In the genomic region with DNA sequence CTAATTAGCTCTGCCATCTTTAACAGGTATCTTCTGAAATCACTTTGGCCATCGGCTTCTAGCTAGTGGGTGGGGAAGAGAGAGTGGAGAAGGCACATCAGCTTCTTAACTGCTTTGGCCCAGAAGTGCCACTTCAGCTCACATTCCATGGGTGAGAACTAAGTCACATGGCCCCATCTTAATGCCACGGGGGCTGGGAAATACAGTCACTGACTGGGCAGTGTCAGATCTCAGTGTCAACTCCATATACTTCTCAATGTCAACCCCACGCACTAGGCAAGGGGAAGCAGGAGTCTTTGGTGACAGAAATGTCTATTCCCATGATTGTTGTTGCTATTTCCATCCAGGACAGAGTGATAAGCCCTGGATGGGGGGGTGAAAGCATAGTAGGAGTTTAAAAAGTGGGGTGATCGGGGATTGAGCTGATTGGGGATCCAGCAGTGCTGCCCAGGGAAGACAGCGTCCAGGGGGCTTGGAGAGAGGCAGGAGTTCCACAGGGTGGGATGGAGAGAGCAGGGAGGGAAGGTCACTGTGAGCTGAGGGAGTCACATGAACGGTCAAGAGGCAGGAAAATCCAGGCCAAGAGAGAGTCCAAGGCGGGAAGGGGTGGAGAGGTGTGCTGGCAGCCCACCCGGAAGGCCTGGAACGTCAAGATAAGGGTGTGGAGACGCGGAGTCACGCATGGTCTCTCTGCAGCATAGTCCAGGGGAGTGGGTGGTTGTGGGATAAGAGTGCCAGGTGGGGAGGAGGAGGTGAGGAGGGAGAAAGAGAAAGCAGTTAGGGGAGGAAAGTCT, we compare ENCODE assay signal across 9 cellular contexts. TPM values are rescaled to one million over a fixed set of nuclear protein-coding genes. Genes with fewer than 3 reads are reported as not detected.
DNase-seq lines count a peak whose midpoint lies in the region; ATAC-seq, FAIRE-seq and TF ChIP-seq lines count a peak whose summit lies in the region.
"Had no signal": no experiment of that assay in that cellular context is flagged by ENCODE, and none has a peak within 500 bp of the region (broad histone marks: within the 10 kb centered on the region; RNA-seq: fewer than 3 reads in every experiment).

No MANE protein-coding gene starts in this region.

- peak overlapping the region; percentile 78 for H3K27ac ChIP-seq in K562 (ENCODE audit: extremely low read depth, low read depth, low read length)
- H3K27ac ChIP-seq in HepG2 (ENCODE audit: extremely low read length, insufficient read depth, low read length) = no peak overlapping the region

- peaks cover 0 to 4% of the 10 kb centered on the region in 2 donors for H3K36me3 Mint-ChIP-seq in stimulated activated naive B cell treated with anti-CD40 and anti-IgM and Interleukin-4, amounts not matched to agents 10 μg/mL and 1 μg/mL and 100 μg/mL, for 72 hours

- in situ Hi-C loops in K562 (cut with MboI) (loop anchor here (5.0 kb wide), 1 partner anchor 174 kb away; a partner anchor contains a TSS), HepG2 (cut with HindIII; ENCODE audit: extremely low pct_ligation_motif_present, low pct_unique_long_range_greater_than_20kb) (no loop called here)

- intact Hi-C loops in K562 (cut with micrococcal nuclease) = loop anchor here (2.0 to 10.0 kb wide), 2 partner anchors 25 to 231 kb away; a partner anchor contains a TSS
- intact Hi-C loops in HepG2 (cut with micrococcal nuclease; ENCODE audit: unreplicated experiment) = no loop called here

- no peaks in the 10 kb centered on the region for H3K27me3 Mint-ChIP-seq in stimulated activated naive B cell treated with anti-CD40 and anti-IgM and Interleukin-4, amounts not matched to agents 10 μg/mL and 1 μg/mL and 100 μg/mL, for 72 hours

- peak overlapping the region; percentile 56 to 86; a peak in 3 of 4 replicates for H3K9ac ChIP-seq in K562 (ENCODE audit: insufficient read depth in 1 of 2, low read depth in 2 of 2, low read length in 2 of 2)
- no peak overlapping the region for H3K9ac ChIP-seq in HepG2 (ENCODE audit: insufficient read depth, low read depth, low read length)

- 12% methylated on average over 12 of the region's 12 CpGs for WGBS in K562 (ENCODE audit: insufficient coverage, low coverage, missing lambda C conversion rate)
- WGBS in HepG2 (ENCODE audit: low lambda C conversion rate) = 66% methylated on average over 12 of the region's 12 CpGs

- no peak for TF ChIP-seq RAD21 in K562 (CRISPR knock-in tag; conservative IDR thresholded peaks at IDR 0.05 in 1 of 2, IDR thresholded peaks at IDR 0.05 in 1 of 2)
- TF ChIP-seq RAD21 in HepG2 (CRISPR knock-in tag; IDR thresholded peaks at IDR 0.05) = no peak

- TF ChIP-seq EP300 in K562 (IDR thresholded peaks at IDR 0.05; ENCODE audit: low read length) (peak; percentile 87), HepG2 (IDR thresholded peaks at IDR 0.05; ENCODE audit: low read depth in 2 of 2, low read length in 2 of 2) (no peak), HepG2 (CRISPR knock-in tag; IDR thresholded peaks at IDR 0.05; ENCODE audit: borderline replicate concordance) (no peak)

- peak overlapping the region in 1 of 2 donors; percentile 7 for H3K4me3 Mint-ChIP-seq in stimulated activated naive B cell treated with anti-CD40 and anti-IgM and Interleukin-4, amounts not matched to agents 10 μg/mL and 1 μg/mL and 100 μg/mL, for 72 hours

- H3K9me1 ChIP-seq in K562 (ENCODE audit: control insufficient read depth, insufficient read depth, low read length) = peaks cover 2% of the 10 kb centered on the region

- POLR2A ChIA-PET in K562 (lab: Yijun Ruan, JAX) (interaction anchor here (0.6 to 1.4 kb wide), 10 partner anchors 11 to 502 kb away, joined by 3 to 6 read pairs (median 4); no protein-coding TSS in a partner anchor), HepG2 (lab: Yijun Ruan, JAX) (interaction anchor here (9.4 to 11.0 kb wide), 2 partner anchors 12 to 17 kb away, joined by 106 to 116 read pairs; no protein-coding TSS in a partner anchor)

- TF ChIP-seq CTCF in K562 (IDR thresholded peaks at IDR 0.05 in 2 of 3, conservative IDR thresholded peaks at IDR 0.05 in 1 of 3; ENCODE audit: insufficient read depth in 2 of 3, low read depth in 1 of 3, low read length in 3 of 3) = no peak
- TF ChIP-seq CTCF in HepG2 (CRISPR knock-in tag; IDR thresholded peaks at IDR 0.05) = no peak

- BruUV-seq in K562 (replicated peaks; lab: Mats Ljungman, UMichigan) (no TSS peak), HepG2 (replicated peaks; lab: Mats Ljungman, UMichigan) (no TSS peak)

- H4K20me1 ChIP-seq in K562 (replicated peaks; ENCODE audit: control insufficient read depth, insufficient read depth, low read length) = no peaks in the 10 kb centered on the region
- H4K20me1 ChIP-seq in HepG2 (ENCODE audit: insufficient read depth, low read length) = no peaks in the 10 kb centered on the region

- H3K9me3 ChIP-seq in K562 (replicated peaks; ENCODE audit: control insufficient read depth, insufficient read depth, low read depth, low read length) = no peaks in the 10 kb centered on the region; the same call in 1 of the 2 replicates
- no peaks in the 10 kb centered on the region for H3K9me3 ChIP-seq in HepG2 (ENCODE audit: low read length)

- FAIRE-seq in K562 (lab: Jason Lieb, UNC) (peak; percentile 90), HepG2 (lab: Jason Lieb, UNC) (no peak)

- CTCF ChIA-PET in K562 (lab: Yijun Ruan, JAX; ENCODE audit: low intra/inter-chr PET ratio) (interaction anchor here (0.7 kb wide), 1 partner anchor 14 kb away, joined by 3 read pairs; no protein-coding TSS in a partner anchor), HepG2 (lab: Yijun Ruan, JAX; ENCODE audit: low intra/inter-chr PET ratio, low total read pairs) (no interaction called here)

- no peaks in the 10 kb centered on the region for H3K9me3 Mint-ChIP-seq in stimulated activated naive B cell treated with anti-CD40 and anti-IgM and Interleukin-4, amounts not matched to agents 10 μg/mL and 1 μg/mL and 100 μg/mL, for 72 hours

- H3K4me2 ChIP-seq in K562 (ENCODE audit: insufficient read depth, low read length) (peak overlapping the region; percentile 74), HepG2 (ENCODE audit: low read depth, low read length) (peak overlapping the region; percentile 13; the same call in 1 of the 2 replicates)

- peaks cover 26 to 52% of the 10 kb centered on the region in 2 experiments for H3K4me1 ChIP-seq in K562 (replicated peaks in 1 of 2; ENCODE audit: control insufficient read depth in 2 of 2, insufficient read depth in 2 of 2, low read length in 2 of 2)
- H3K4me1 ChIP-seq in HepG2 (ENCODE audit: insufficient read depth, low read length) = peaks cover 74% of the 10 kb centered on the region

- H3K4me3 ChIP-seq in K562 = no peak overlapping the region
- H3K4me3 ChIP-seq in HepG2 (replicated peaks in 1 of 3; ENCODE audit: insufficient read depth in 1 of 3, low read depth in 2 of 3, low read length in 3 of 3) = no peak overlapping the region

- H3K27me3 ChIP-seq in K562 (ENCODE audit: control insufficient read depth in 2 of 2, insufficient read depth in 2 of 2, low read length in 2 of 2) (no peaks in the 10 kb centered on the region), HepG2 (ENCODE audit: control insufficient read depth in 1 of 2, insufficient read depth in 2 of 2, low read length in 2 of 2) (no peaks in the 10 kb centered on the region)

- H2AFZ ChIP-seq in K562 (ENCODE audit: low read depth, low read length) (peak overlapping the region; percentile 86), HepG2 (ENCODE audit: low read length) (no peak overlapping the region)

- H3K27ac Mint-ChIP-seq in stimulated activated naive B cell treated with anti-CD40 and anti-IgM and Interleukin-4, amounts not matched to agents 10 μg/mL and 1 μg/mL and 100 μg/mL, for 72 hours = peak overlapping the region; percentile 86

- DNase-seq in NCI-H187 (lab: John Stamatoyannopoulos, UW) = peak; percentile 42 to 60
- peak; percentile 86 to 94 (median 88) for DNase-seq in K562 (ENCODE audit: extremely low read depth in 1 of 4, low spot score in 3 of 4)
- DNase-seq in HepG2 (ENCODE audit: low spot score) = no peak
- no peak for DNase-seq in stimulated activated naive B cell treated with anti-CD40 and anti-IgM and Interleukin-4, amounts not matched to agents 10 μg/mL and 1 μg/mL and 100 μg/mL, for 72 hours
- DNase-seq in stimulated activated CD4-positive, alpha-beta T cell treated with anti-CD3 and anti-CD28 coated beads, Interleukin-4, amount 100 ng/mL, for 24 hours = no peak
- no peak for DNase-seq in iPS-NIHi7 (ENCODE audit: extremely low spot score)
- no peak for DNase-seq in HuH-7 (ENCODE audit: low spot score)
- DNase-seq in HK-2 (ENCODE audit: unreplicated experiment) = no peak

- H3K36me3 ChIP-seq in K562 (ENCODE audit: control insufficient read depth, insufficient read depth, low read length) (no peaks in the 10 kb centered on the region), HepG2 (replicated peaks in 1 of 2; ENCODE audit: control insufficient read depth in 1 of 2, insufficient read depth in 2 of 2, low read length in 2 of 2) (no peaks in the 10 kb centered on the region)

- TF ChIP-seq POLR2A in K562 (conservative IDR thresholded peaks at IDR 0.05) (no peak), HepG2 (IDR thresholded peaks at IDR 0.05; ENCODE audit: insufficient read depth in 1 of 2, low read depth in 2 of 2, low read length in 2 of 2) (no peak)

- H3K79me2 ChIP-seq in K562 (ENCODE audit: control insufficient read depth, insufficient read depth, low read length) (no peaks in the 10 kb centered on the region), HepG2 (ENCODE audit: insufficient read depth, low read length) (no peaks in the 10 kb centered on the region)

- ATAC-seq in K562 (peak; percentile 80), HepG2 (no peak)
- ATAC-seq in stimulated activated naive B cell treated with anti-CD40 and anti-IgM and Interleukin-4, amounts not matched to agents 10 μg/mL and 1 μg/mL and 100 μg/mL, for 72 hours (replicated peaks) = no peak

- H3K4me1 Mint-ChIP-seq in stimulated activated naive B cell treated with anti-CD40 and anti-IgM and Interleukin-4, amounts not matched to agents 10 μg/mL and 1 μg/mL and 100 μg/mL, for 72 hours = peaks cover 67 to 99% of the 10 kb centered on the region in 2 donors

RNA-seq across cellular contexts. Expression of a gene that starts 29.2 kb away (rescaled TPM):
- 0.62 and 2.8 TPM in 2 replicates for total RNA-seq in K562 (2011; cell fraction: chromatin; rRNA removed; ENCODE audit: low replicate concordance)
- total RNA-seq in K562 (2011; cell fraction: nucleolus; rRNA removed) = 1.6 and 2.2 TPM in 2 replicates
- total RNA-seq in K562 (2011; cell fraction: nucleoplasm; rRNA removed) = 1.1 and 1.2 TPM in 2 replicates
- total RNA-seq in K562 (2014; rRNA removed) (0.14 and 0.33 TPM in 2 replicates), K562 (2014; rRNA removed; fragmentation: Illumina TruSeq; extraction: Trizol) (0.13 and 0.22 TPM in 2 replicates), K562 (2015; rRNA removed; fragmentation: Illumina TruSeq; extraction: Trizol) (0.30 and 0.51 TPM in 2 replicates), K562 (2021) (1.1 and 1.3 TPM in 2 replicates), HepG2 (2016; rRNA removed; fragmentation: Illumina TruSeq; extraction: Trizol) (0.04 TPM in 1 of 2 replicates, not detected in the other)
- polyA plus RNA-seq in K562 (2011; rRNA removed) (0.46 and 1.4 TPM in 2 replicates), K562 (2014; fragmentation: Illumina TruSeq; extraction: Trizol) (0.48 and 0.73 TPM in 2 replicates), K562 (2014; fragmentation: Nextera tagmentation; extraction: Ambion mirVana) (1 to 10 TPM in 1 of 2 experiments, under 1 TPM in 1; 0.58 to 1.0 TPM), K562 (2014; rRNA removed) (0.32 and 0.56 TPM in 2 replicates), HepG2 (2011; rRNA removed) (0.53 and 0.55 TPM in 2 replicates)
- polyA plus RNA-seq in K562 (2011; cell fraction: cytosol; rRNA removed) = 0.83 and 6.2 TPM in 2 replicates
- 0.28 and 2.5 TPM in 2 replicates for polyA plus RNA-seq in K562 (2011; cell fraction: nucleus; rRNA removed)
- polyA plus RNA-seq in K562 (2012) = 0.48 and 2.1 TPM in 2 replicates
- 1.1 and 4.7 TPM in 2 replicates for polyA minus RNA-seq in K562 (2011; rRNA and poly(A)+ RNA removed)
- polyA minus RNA-seq in K562 (2011; cell fraction: cytosol; rRNA and poly(A)+ RNA removed) = 1.3 TPM in 1 of 2 replicates, not detected in the other
- 0.67 and 1.5 TPM in 2 replicates for polyA minus RNA-seq in K562 (2011; cell fraction: nucleus; rRNA and poly(A)+ RNA removed)
- not detected in 2 replicates for total RNA-seq in HepG2 (2016; cell fraction: cytosol; rRNA removed; fragmentation: Illumina TruSeq; extraction: Trizol; ENCODE audit: low read depth)
- total RNA-seq in HepG2 (2016; cell fraction: insoluble cytoplasmic fraction; rRNA removed; fragmentation: Illumina TruSeq; extraction: Trizol) = 0.09 TPM in 1 of 2 replicates, not detected in the other
- total RNA-seq in HepG2 (2016; cell fraction: membrane; rRNA removed; fragmentation: Illumina TruSeq; extraction: Trizol) = not detected in 2 replicates
- not detected in 2 replicates for total RNA-seq in HepG2 (2016; cell fraction: nucleus; rRNA removed; fragmentation: Illumina TruSeq; extraction: Trizol)
- 0.59 and 0.70 TPM in 2 replicates for polyA plus RNA-seq in HepG2 (2011; cell fraction: cytosol; rRNA removed)
- 0.31 and 1.1 TPM in 2 replicates for polyA plus RNA-seq in HepG2 (2011; cell fraction: nucleus; rRNA removed)
- polyA plus RNA-seq in HepG2 (2012) = 1.1 and 1.5 TPM in 2 replicates
- polyA plus RNA-seq in HepG2 (2016; cell fraction: cytosol; fragmentation: Illumina TruSeq; extraction: Trizol; ENCODE audit: low read depth) = not detected in 2 replicates
- not detected in 2 replicates for polyA plus RNA-seq in HepG2 (2016; cell fraction: insoluble cytoplasmic fraction; fragmentation: Illumina TruSeq; extraction: Trizol; ENCODE audit: low read depth)
- polyA plus RNA-seq in HepG2 (2016; cell fraction: membrane; fragmentation: Illumina TruSeq; extraction: Trizol; ENCODE audit: low read depth) = not detected in 2 replicates
- polyA plus RNA-seq in HepG2 (2016; cell fraction: nucleus; fragmentation: Illumina TruSeq; extraction: Trizol; ENCODE audit: insufficient read depth, low read depth) = not detected in 2 replicates
- 1.4 and 3.5 TPM in 2 replicates for polyA minus RNA-seq in HepG2 (2011; rRNA and poly(A)+ RNA removed; ENCODE audit: low replicate concordance)
- 0.40 TPM in 1 of 2 replicates, not detected in the other for polyA minus RNA-seq in HepG2 (2011; cell fraction: cytosol; rRNA and poly(A)+ RNA removed)
- polyA minus RNA-seq in HepG2 (2011; cell fraction: nucleus; rRNA and poly(A)+ RNA removed) = 0.37 TPM in 1 of 2 replicates, not detected in the other
- total RNA-seq: H4 had no signal

RNA-seq across cellular contexts. Expression of a gene that starts 34.7 kb away (rescaled TPM):
- total RNA-seq in K562 (2011; cell fraction: chromatin; rRNA removed; ENCODE audit: low replicate concordance) = 2.1 and 5.8 TPM in 2 replicates
- 1.4 and 1.7 TPM in 2 replicates for total RNA-seq in K562 (2011; cell fraction: nucleolus; rRNA removed)
- total RNA-seq in K562 (2011; cell fraction: nucleoplasm; rRNA removed) = 2.7 and 2.8 TPM in 2 replicates
- total RNA-seq in K562 (2014; rRNA removed) (0.18 and 0.24 TPM in 2 replicates), K562 (2014; rRNA removed; fragmentation: Illumina TruSeq; extraction: Trizol) (0.06 and 0.11 TPM in 2 replicates), K562 (2015; rRNA removed; fragmentation: Illumina TruSeq; extraction: Trizol) (not detected in 2 replicates), K562 (2021) (0.73 and 0.78 TPM in 2 replicates), HepG2 (2016; rRNA removed; fragmentation: Illumina TruSeq; extraction: Trizol) (0.58 TPM in 2 replicates)
- polyA plus RNA-seq in K562 (2011; rRNA removed) (0.15 and 0.53 TPM in 2 replicates), K562 (2014; fragmentation: Illumina TruSeq; extraction: Trizol) (0.54 and 0.61 TPM in 2 replicates), K562 (2014; fragmentation: Nextera tagmentation; extraction: Ambion mirVana) (under 1 TPM; 0.04 to 0.07 TPM), K562 (2014; rRNA removed) (0.29 and 0.40 TPM in 2 replicates), HepG2 (2011; rRNA removed) (1.7 and 2.1 TPM in 2 replicates)
- polyA plus RNA-seq in K562 (2011; cell fraction: cytosol; rRNA removed) = 0.09 and 0.89 TPM in 2 replicates
- polyA plus RNA-seq in K562 (2011; cell fraction: nucleus; rRNA removed) = 0.38 and 4.1 TPM in 2 replicates
- 0.49 and 1.4 TPM in 2 replicates for polyA plus RNA-seq in K562 (2012)
- 1.1 TPM in 1 of 2 replicates, not detected in the other for polyA minus RNA-seq in K562 (2011; rRNA and poly(A)+ RNA removed)
- polyA minus RNA-seq in K562 (2011; cell fraction: cytosol; rRNA and poly(A)+ RNA removed) = 1.1 TPM in 1 of 2 replicates, not detected in the other
- polyA minus RNA-seq in K562 (2011; cell fraction: nucleus; rRNA and poly(A)+ RNA removed) = 0.22 and 2.7 TPM in 2 replicates
- total RNA-seq in HepG2 (2016; cell fraction: cytosol; rRNA removed; fragmentation: Illumina TruSeq; extraction: Trizol; ENCODE audit: low read depth) = 0.18 and 0.20 TPM in 2 replicates
- 0.32 and 0.51 TPM in 2 replicates for total RNA-seq in HepG2 (2016; cell fraction: insoluble cytoplasmic fraction; rRNA removed; fragmentation: Illumina TruSeq; extraction: Trizol)
- 0.31 and 0.38 TPM in 2 replicates for total RNA-seq in HepG2 (2016; cell fraction: membrane; rRNA removed; fragmentation: Illumina TruSeq; extraction: Trizol)
- total RNA-seq in HepG2 (2016; cell fraction: nucleus; rRNA removed; fragmentation: Illumina TruSeq; extraction: Trizol) = 0.37 and 1.3 TPM in 2 replicates
- 0.69 and 1.3 TPM in 2 replicates for polyA plus RNA-seq in HepG2 (2011; cell fraction: cytosol; rRNA removed)
- polyA plus RNA-seq in HepG2 (2011; cell fraction: nucleus; rRNA removed) = 7.1 and 10.8 TPM in 2 replicates
- 0.37 and 0.42 TPM in 2 replicates for polyA plus RNA-seq in HepG2 (2012)
- polyA plus RNA-seq in HepG2 (2016; cell fraction: cytosol; fragmentation: Illumina TruSeq; extraction: Trizol; ENCODE audit: low read depth) = 0.20 and 0.22 TPM in 2 replicates
- 1.3 and 2.3 TPM in 2 replicates for polyA plus RNA-seq in HepG2 (2016; cell fraction: insoluble cytoplasmic fraction; fragmentation: Illumina TruSeq; extraction: Trizol; ENCODE audit: low read depth)
- 0.34 and 0.72 TPM in 2 replicates for polyA plus RNA-seq in HepG2 (2016; cell fraction: membrane; fragmentation: Illumina TruSeq; extraction: Trizol; ENCODE audit: low read depth)
- 4.4 and 6.8 TPM in 2 replicates for polyA plus RNA-seq in HepG2 (2016; cell fraction: nucleus; fragmentation: Illumina TruSeq; extraction: Trizol; ENCODE audit: insufficient read depth, low read depth)
- 7.4 and 24.1 TPM in 2 replicates for polyA minus RNA-seq in HepG2 (2011; rRNA and poly(A)+ RNA removed; ENCODE audit: low replicate concordance)
- 2.6 and 3.7 TPM in 2 replicates for polyA minus RNA-seq in HepG2 (2011; cell fraction: cytosol; rRNA and poly(A)+ RNA removed)
- polyA minus RNA-seq in HepG2 (2011; cell fraction: nucleus; rRNA and poly(A)+ RNA removed) = 4.0 and 6.1 TPM in 2 replicates
- total RNA-seq: H4 had no signal

Comparison
In these comparisons a context has a peak if more than half of its experiments do, and no peak if none do; other contexts are left out.
1. DNase-seq: peak in NCI-H187 (2 of 2) and K562 (4 of 4); none in HepG2 (single experiment), stimulated activated naive B cell treated with anti-CD40 and anti-IgM and Interleukin-4, amounts not matched to agents 10 μg/mL and 1 μg/mL and 100 μg/mL, for 72 hours (single experiment), stimulated activated CD4-positive, alpha-beta T cell treated with anti-CD3 and anti-CD28 coated beads, Interleukin-4, amount 100 ng/mL, for 24 hours (single experiment), iPS-NIHi7 (single experiment), HuH-7 (single experiment) and HK-2 (single experiment).